Comparison of ENCODE assay signal across 21 cellular contexts in genomic region chr3:61855211-61855610, GRCh38.
"Had no signal": no experiment of that assay in that cellular context is flagged by ENCODE, and none has a peak within 500 bp of the region (broad histone marks: within the 10 kb centered on the region; RNA-seq: fewer than 3 reads in every experiment).

No MANE protein-coding gene starts in this region.

- ATAC-seq: activated T-cell treated with anti-CD3 and anti-CD28 coated beads, Interleukin-2, amount 50 U/mL, for 72 hours; left ventricle myocardium superior; naive thymus-derived CD8-positive, alpha-beta T cell; stimulated activated naive CD8-positive, alpha-beta T cell treated with anti-CD3 and anti-CD28 coated beads, Interleukin-15, Interleukin-2, amounts not matched to agents 100 U/mL and 50 U/mL, for 24 hours had no signal

- DNase-seq: activated CD4-positive, alpha-beta memory T cell treated with anti-CD3 and anti-CD28 coated beads, Interleukin-2, amount 10 ng/mL, durations not matched to agents 7 days and 5 days; activated CD4-positive, alpha-beta T cell treated with anti-CD3 and anti-CD28 coated beads, Interleukin-2, amount 10 ng/mL, durations not matched to agents 24 days and 14 days; activated effector memory CD4-positive, alpha-beta T cell treated with Interleukin-2 at 50 U/mL for 16 hours; activated naive CD4-positive, alpha-beta T cell treated with anti-CD3 and anti-CD28 coated beads, Interleukin-2, amount 10 ng/mL, durations not matched to agents 7 days and 5 days; activated T-cell treated with anti-CD3 and anti-CD28 coated beads, Interleukin-2, amount 50 U/mL, for 72 hours; aorta; glutamatergic neuron; immature natural killer cell; left ventricle myocardium superior; mammary epithelial cell; naive thymus-derived CD8-positive, alpha-beta T cell; sigmoid colon; spleen; stimulated activated CD4-positive, alpha-beta T cell treated with anti-CD3 and anti-CD28 coated beads, Interleukin-4, amount 100 ng/mL, for 4 hours; stimulated activated naive CD8-positive, alpha-beta T cell treated with anti-CD3 and anti-CD28 coated beads, Interleukin-15, Interleukin-2, amounts not matched to agents 100 U/mL and 50 U/mL, for 24 hours; substantia nigra; T-helper 2 cell; tibial artery had no signal

- H3K27me3 ChIP-seq: hepatocyte, neural progenitor cell, sigmoid colon, spleen, tibial artery had no signal

- H3K36me3 ChIP-seq: neural progenitor cell, sigmoid colon, spleen, tibial artery had no signal

- H3K9me3 ChIP-seq: sigmoid colon, spleen, tibial artery had no signal

- H3K27ac ChIP-seq: epithelial cell of prostate, hepatocyte, neural progenitor cell, sigmoid colon, spleen had no signal

- H3K4me3 ChIP-seq: hepatocyte, neural progenitor cell, sigmoid colon, spleen, tibial artery had no signal
